1 cellular context compared by ENCODE assay signal in genomic region chrX:155857561-155857960, GRCh38.
TF ChIP-seq lines count a peak whose summit lies in the region.

No MANE protein-coding gene starts in this region.

TF ChIP-seq in HEK293, 187 proteins besides CTCF, POLR2A, EP300 and RAD21 (continued from another document):
- TF ChIP-seq ZSCAN18 (tag by site-specific recombination; IDR thresholded peaks at IDR 0.05), result no peak
- TF ChIP-seq ZNF664 (tag by site-specific recombination; IDR thresholded peaks at IDR 0.05), result no peak
- TF ChIP-seq GLIS1 (tag by site-specific recombination; IDR thresholded peaks at IDR 0.05), result peak; percentile 31; the same call in 1 of the 2 replicates
- TF ChIP-seq ZBTB49 (tag by site-specific recombination; IDR thresholded peaks at IDR 0.05; ENCODE audit: low read depth), result no peak
- TF ChIP-seq ZBTB7A (tag by site-specific recombination; IDR thresholded peaks at IDR 0.05; ENCODE audit: low read depth), result no peak
- TF ChIP-seq ZNF394 (tag by site-specific recombination; IDR thresholded peaks at IDR 0.05; ENCODE audit: borderline replicate concordance), result no peak
- TF ChIP-seq ZNF280D (tag by site-specific recombination; IDR thresholded peaks at IDR 0.05), result no peak
- TF ChIP-seq ZFP41 (tag by site-specific recombination; IDR thresholded peaks at IDR 0.05; ENCODE audit: borderline replicate concordance), result no peak
- no peak for TF ChIP-seq ZNF18 (tag by site-specific recombination; IDR thresholded peaks at IDR 0.05)
- TF ChIP-seq ZNF362 (tag by site-specific recombination; IDR thresholded peaks at IDR 0.05), result no peak
